21 cellular contexts compared by ENCODE assay signal in the genomic region with DNA sequence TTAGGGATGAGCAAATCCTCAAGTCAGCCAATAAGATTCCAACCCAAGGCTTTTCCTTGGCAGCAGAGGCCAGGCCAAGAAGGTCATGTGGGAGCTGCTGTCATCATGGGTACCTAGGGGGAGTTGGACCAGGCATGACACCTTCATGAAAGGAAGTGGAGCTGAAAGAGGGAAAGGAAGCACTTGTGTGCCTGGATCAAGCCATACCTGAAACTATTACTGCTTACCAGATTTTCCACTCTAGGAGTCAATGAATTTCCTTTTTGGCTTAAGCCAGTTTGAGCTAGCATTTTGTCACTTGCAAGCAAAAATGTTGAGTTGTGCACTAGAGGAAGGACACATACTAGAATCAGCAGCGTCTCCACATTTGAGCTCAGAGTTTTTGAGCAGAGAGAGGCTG. TPM values are rescaled to one million over a fixed set of nuclear protein-coding genes. Genes with fewer than 3 reads are reported as not detected.
DNase-seq lines count a peak whose midpoint lies in the region; ATAC-seq and TF ChIP-seq lines count a peak whose summit lies in the region.
"Had no signal": no experiment of that assay in that cellular context is flagged by ENCODE, and none has a peak within 500 bp of the region (broad histone marks: within the 10 kb centered on the region; RNA-seq: fewer than 3 reads in every experiment).

No MANE protein-coding gene starts in this region.

- no peak for ATAC-seq in activated T-helper 17 cell treated with anti-CD3 and anti-CD28 coated beads, Interleukin-2, amount 50 U/mL, for 72 hours (replicated peaks)
- ATAC-seq in HG02970 (IDR thresholded peaks at IDR 0.05; ENCODE audit: low FRiP score, unreplicated experiment): no peak
- ATAC-seq: A549, GM23338, HCT116 had no signal

- H3K27me3 Mint-ChIP-seq in activated T-helper 17 cell treated with anti-CD3 and anti-CD28 coated beads, Interleukin-2, amount 50 U/mL, for 72 hours: no peaks in the 10 kb centered on the region
- H3K27me3 Mint-ChIP-seq: CD4-positive, alpha-beta T cell had no signal

- DNase-seq in OCI-LY7 (ENCODE audit: low spot score) (no peak), mesendoderm (peak; percentile 22), left ventricle myocardium inferior (no peak)
- no peak for DNase-seq in stimulated activated CD4-positive, alpha-beta T cell treated with anti-CD3 and anti-CD28 coated beads, Interleukin-4, amount 100 ng/mL, for 24 hours
- DNase-seq: 8988T; ACHN; AML-193; BE2C; CD4-positive, alpha-beta T cell; CD8-positive, alpha-beta memory T cell; DMS53; DMS79 treated with DMSO at 0.1 percent for 48 hours; GF-D8; H9 had no signal

- H4K8ac ChIP-seq in mesendoderm (ENCODE audit: low read depth, low read length): no peak overlapping the region

- H3K27ac ChIP-seq in OCI-LY7 (ENCODE audit: low read depth, low read length, poor library complexity, severe bottlenecking) (no peak overlapping the region), mesendoderm (ENCODE audit: low read depth, low read length) (no peak overlapping the region), left ventricle myocardium inferior (replicated peaks) (no peak overlapping the region)
- H3K27ac ChIP-seq: A549; BLaER1 treated with 17β-estradiol and CSF1 and Interleukin-3, amounts not matched to agents 10 nM and 100 nM had no signal

- no peak overlapping the region for H3K9ac ChIP-seq in mesendoderm (ENCODE audit: low read length)
- H3K9ac ChIP-seq: BLaER1 treated with 17β-estradiol and CSF1 and Interleukin-3, amounts not matched to agents 10 nM and 100 nM had no signal

- peak overlapping the region; percentile 65 for H3K27ac Mint-ChIP-seq in activated T-helper 17 cell treated with anti-CD3 and anti-CD28 coated beads, Interleukin-2, amount 50 U/mL, for 72 hours
- H3K27ac Mint-ChIP-seq: CD14-positive monocyte; CD4-positive, alpha-beta T cell; GM23338; H9 had no signal

- H2AK5ac ChIP-seq in mesendoderm (ENCODE audit: low read length): no peak overlapping the region

- no peaks in the 10 kb centered on the region for H3K36me3 Mint-ChIP-seq in activated T-helper 17 cell treated with anti-CD3 and anti-CD28 coated beads, Interleukin-2, amount 50 U/mL, for 72 hours (ENCODE audit: low read depth)
- H3K36me3 Mint-ChIP-seq: CD14-positive monocyte; CD8-positive, alpha-beta memory T cell had no signal

- H3K4me1 Mint-ChIP-seq in activated T-helper 17 cell treated with anti-CD3 and anti-CD28 coated beads, Interleukin-2, amount 50 U/mL, for 72 hours: no peaks in the 10 kb centered on the region
- H3K4me1 Mint-ChIP-seq: GM23338 had no signal

- no peaks in the 10 kb centered on the region for H3K27me3 ChIP-seq in mesendoderm (ENCODE audit: insufficient read depth, low read length, poor library complexity)
- no peaks in the 10 kb centered on the region for H3K27me3 ChIP-seq in left ventricle myocardium inferior (ENCODE audit: low read depth)
- H3K27me3 ChIP-seq: BE2C; BLaER1 treated with 17β-estradiol and CSF1 and Interleukin-3, amounts not matched to agents 10 nM and 100 nM had no signal

- no peaks in the 10 kb centered on the region for H4K20me1 ChIP-seq in OCI-LY7 (ENCODE audit: insufficient read depth, low read length)
- H4K20me1 ChIP-seq: BLaER1 treated with 17β-estradiol and CSF1 and Interleukin-3, amounts not matched to agents 10 nM and 100 nM had no signal

- BruUV-seq in OCI-LY7 (replicated peaks; lab: Mats Ljungman, UMichigan): no TSS peak

- H3K4me2 ChIP-seq in OCI-LY7 (ENCODE audit: low read length) (no peak overlapping the region), mesendoderm (ENCODE audit: low read length) (no peak overlapping the region)
- H3K4me2 ChIP-seq: A549; BLaER1 treated with 17β-estradiol and CSF1 and Interleukin-3, amounts not matched to agents 10 nM and 100 nM; GM23338 had no signal

- WGBS in mesendoderm (ENCODE audit: extremely low coverage, insufficient coverage, low lambda C conversion rate): no CpG with 5 or more reads among the region's 1 CpG

- H3K9me3 Mint-ChIP-seq in activated T-helper 17 cell treated with anti-CD3 and anti-CD28 coated beads, Interleukin-2, amount 50 U/mL, for 72 hours: no peaks in the 10 kb centered on the region
- H3K9me3 Mint-ChIP-seq: CD14-positive monocyte; CD4-positive, alpha-beta T cell; CD8-positive, alpha-beta memory T cell; GM23338; H9 had no signal

- no peak overlapping the region for H2BK5ac ChIP-seq in mesendoderm (ENCODE audit: low read length)

- H3K9me3 ChIP-seq in OCI-LY7 (ENCODE audit: low read length): no peaks in the 10 kb centered on the region
- no peaks in the 10 kb centered on the region for H3K9me3 ChIP-seq in left ventricle myocardium inferior (replicated peaks)
- H3K9me3 ChIP-seq: A549; BE2C; BLaER1 treated with 17β-estradiol and CSF1 and Interleukin-3, amounts not matched to agents 10 nM and 100 nM had no signal

- POLR2A ChIA-PET in OCI-LY7 (lab: Charles Lee): interaction anchor here (0.5 kb wide), 1 partner anchor 60 kb away, joined by 3 read pairs; no protein-coding TSS in a partner anchor

- CTCF ChIA-PET in OCI-LY7 (lab: Charles Lee; ENCODE audit: unreplicated experiment): no interaction called here

- intact Hi-C loops in OCI-LY7 (cut with micrococcal nuclease; ENCODE audit: unreplicated experiment): loop anchor here (10.0 kb wide), 1 partner anchor 265 kb away; no protein-coding TSS in a partner anchor
- intact Hi-C loops in left ventricle myocardium inferior (cut with micrococcal nuclease): no loop called here

- no peaks in the 10 kb centered on the region for H3K79me1 ChIP-seq in mesendoderm (ENCODE audit: low read length)

- no peak overlapping the region for H3K23ac ChIP-seq in mesendoderm (ENCODE audit: low read length)

- H3K36me3 ChIP-seq in OCI-LY7 (ENCODE audit: insufficient read depth, low read length) (no peaks in the 10 kb centered on the region), mesendoderm (ENCODE audit: control insufficient read depth, insufficient read depth, low read length) (no peaks in the 10 kb centered on the region), left ventricle myocardium inferior (no peaks in the 10 kb centered on the region)
- H3K36me3 ChIP-seq: BE2C; BLaER1 treated with 17β-estradiol and CSF1 and Interleukin-3, amounts not matched to agents 10 nM and 100 nM had no signal

- no peaks in the 10 kb centered on the region for H3K9me2 ChIP-seq in OCI-LY7 (ENCODE audit: insufficient read depth, low read length)

- H2BK120ac ChIP-seq in mesendoderm (ENCODE audit: low read depth, low read length): no peak overlapping the region

- H3K4ac ChIP-seq in mesendoderm (ENCODE audit: low read depth, low read length): no peak overlapping the region

- H3K79me2 ChIP-seq in OCI-LY7 (ENCODE audit: insufficient read depth, low read depth, low read length): no peaks in the 10 kb centered on the region
- H3K79me2 ChIP-seq in mesendoderm (ENCODE audit: control insufficient read depth, insufficient read depth, low read length): no peaks in the 10 kb centered on the region

- H2BK15ac ChIP-seq in mesendoderm (replicated peaks; ENCODE audit: low read depth): no peak overlapping the region

- TF ChIP-seq CTCF in OCI-LY7 (conservative IDR thresholded peaks at IDR 0.05; ENCODE audit: low read length) (0 out of 2 replicates have a peak, but pooled peaks have one; percentile 24), left ventricle myocardium inferior (IDR thresholded peaks at IDR 0.05; ENCODE audit: borderline replicate concordance) (no peak)

- H3K56ac ChIP-seq in mesendoderm (ENCODE audit: low read length): no peak overlapping the region

- no peak overlapping the region for H3K4me3 Mint-ChIP-seq in activated T-helper 17 cell treated with anti-CD3 and anti-CD28 coated beads, Interleukin-2, amount 50 U/mL, for 72 hours
- H3K4me3 Mint-ChIP-seq: CD14-positive monocyte; CD4-positive, alpha-beta T cell; CD8-positive, alpha-beta memory T cell; GM23338; H9 had no signal

- no peak overlapping the region for H2AFZ ChIP-seq in OCI-LY7 (ENCODE audit: low read length)
- H2AFZ ChIP-seq: GM23338 had no signal

- H3K4me3 ChIP-seq in OCI-LY7 (ENCODE audit: low read depth, low read length, poor library complexity, severe bottlenecking) (no peak overlapping the region), mesendoderm (ENCODE audit: low read length) (no peak overlapping the region), left ventricle myocardium inferior (no peak overlapping the region)
- H3K4me3 ChIP-seq: A549; BLaER1 treated with 17β-estradiol and CSF1 and Interleukin-3, amounts not matched to agents 10 nM and 100 nM; GM23338 had no signal

- H3K18ac ChIP-seq in mesendoderm (ENCODE audit: low read length): no peak overlapping the region

- H4K5ac ChIP-seq in mesendoderm (ENCODE audit: low read length): no peak overlapping the region

- H3K4me1 ChIP-seq in OCI-LY7 (ENCODE audit: insufficient read depth, low read length, poor library complexity, severe bottlenecking) (no peaks in the 10 kb centered on the region), mesendoderm (ENCODE audit: control insufficient read depth, low read depth, low read length) (no peaks in the 10 kb centered on the region), left ventricle myocardium inferior (peaks cover 16% of the 10 kb centered on the region)
- H3K4me1 ChIP-seq: A549, BE2C had no signal

RNA-seq across cellular contexts. Expression of a gene that starts 14.5 kb away (rescaled TPM):
- 118 and 142 TPM in 2 replicates for total RNA-seq in OCI-LY7 (2014; rRNA removed; shearing (Covaris generic))
- total RNA-seq in OCI-LY7 (2022) (176 and 194 TPM in 2 replicates), left ventricle myocardium inferior (218 TPM)
- under 1 TPM; 0.39 to 0.93 TPM for total RNA-seq in activated T-helper 17 cell treated with anti-CD3 and anti-CD28 coated beads, Interleukin-2, amount 50 U/mL, for 72 hours
- polyA plus RNA-seq in mesendoderm (2013, experiment 1 of 2): 21.9 TPM
- 21.3 TPM for polyA plus RNA-seq in mesendoderm (2013, experiment 2 of 2)
- polyA plus RNA-seq: CD14-positive monocyte; CD8-positive, alpha-beta memory T cell had no signal

RNA-seq across cellular contexts. Expression of a gene that starts 35.4 kb away (rescaled TPM):
- total RNA-seq in OCI-LY7 (2014; rRNA removed; shearing (Covaris generic)): 6.2 and 13.3 TPM in 2 replicates
- total RNA-seq in OCI-LY7 (2022) (18.1 and 18.3 TPM in 2 replicates), left ventricle myocardium inferior (53.7 TPM)
- total RNA-seq in activated T-helper 17 cell treated with anti-CD3 and anti-CD28 coated beads, Interleukin-2, amount 50 U/mL, for 72 hours: 100 to 1,000 TPM in 1 of 2 donors, 10 to 100 TPM in 1; 56.0 to 197 TPM
- polyA plus RNA-seq in mesendoderm (2013, experiment 1 of 2): 16.0 TPM
- 17.4 TPM for polyA plus RNA-seq in mesendoderm (2013, experiment 2 of 2)

Comparison
In these comparisons a context has a peak if more than half of its experiments do, and no peak if none do; other contexts are left out.
1. RNA of a gene that starts 14.5 kb away (total RNA-seq): 218 TPM in left ventricle myocardium inferior (single experiment) and 118 to 194 TPM in OCI-LY7; 0.39 to 0.93 TPM in activated T-helper 17 cell treated with anti-CD3 and anti-CD28 coated beads, Interleukin-2, amount 50 U/mL, for 72 hours; every median in the first group is over 10 times any median in the second.